13 cellular contexts compared by ENCODE assay signal in genomic region chr20:58708246-58708931, GRCh38. TPM values are rescaled to one million over a fixed set of nuclear protein-coding genes. Genes with fewer than 3 reads are reported as not detected.
DNase-seq lines count a peak whose midpoint lies in the region; ATAC-seq and TF ChIP-seq lines count a peak whose summit lies in the region.
"Had no signal": no experiment of that assay in that cellular context is flagged by ENCODE, and none has a peak within 500 bp of the region (broad histone marks: within the 10 kb centered on the region; RNA-seq: fewer than 3 reads in every experiment).

No MANE protein-coding gene starts in this region.

- no peaks in the 10 kb centered on the region for H3K27me3 ChIP-seq in upper lobe of right lung
- H3K27me3 ChIP-seq: esophagus squamous epithelium had no signal

- ATAC-seq in upper lobe of right lung (no peak), HG02571 (IDR thresholded peaks at IDR 0.05; ENCODE audit: unreplicated experiment) (no peak)
- ATAC-seq: activated CD4-positive, CD25-positive, alpha-beta regulatory T cell treated with anti-CD3 and anti-CD28 coated beads, Interleukin-2, amount 50 U/mL, for 24 hours had no signal

- no peak overlapping the region for H3K4me3 Mint-ChIP-seq in dendritic cell treated with granulocyte-macrophage colony-stimulating factor and Interleukin-4, amounts not matched to agents 40 ng/mL and 50 ng/mL, for 4 days
- H3K4me3 Mint-ChIP-seq in T-helper 2 cell treated with Interferon-gamma antibody and Interleukin-4, amounts not matched to agents 5 μg/mL and 100 μg/mL, for 36 hours, result no peak overlapping the region

- no peaks in the 10 kb centered on the region for H3K4me1 Mint-ChIP-seq in dendritic cell treated with granulocyte-macrophage colony-stimulating factor and Interleukin-4, amounts not matched to agents 40 ng/mL and 50 ng/mL, for 4 days (ENCODE audit: low read depth)
- no peaks in the 10 kb centered on the region for H3K4me1 Mint-ChIP-seq in T-helper 2 cell treated with Interferon-gamma antibody and Interleukin-4, amounts not matched to agents 5 μg/mL and 100 μg/mL, for 36 hours (ENCODE audit: low read depth)

- no peaks in the 10 kb centered on the region for H3K9me3 ChIP-seq in upper lobe of right lung
- H3K9me3 ChIP-seq: esophagus squamous epithelium had no signal

- no peak overlapping the region for H3K27ac ChIP-seq in upper lobe of right lung
- H3K27ac ChIP-seq: esophagus squamous epithelium had no signal

- no peaks in the 10 kb centered on the region for H3K27me3 Mint-ChIP-seq in dendritic cell treated with granulocyte-macrophage colony-stimulating factor and Interleukin-4, amounts not matched to agents 40 ng/mL and 50 ng/mL, for 4 days
- no peaks in the 10 kb centered on the region for H3K27me3 Mint-ChIP-seq in T-helper 2 cell treated with Interferon-gamma antibody and Interleukin-4, amounts not matched to agents 5 μg/mL and 100 μg/mL, for 36 hours (ENCODE audit: low read depth)

- H3K36me3 Mint-ChIP-seq in dendritic cell treated with granulocyte-macrophage colony-stimulating factor and Interleukin-4, amounts not matched to agents 40 ng/mL and 50 ng/mL, for 4 days (ENCODE audit: low read depth), result peaks cover 54% of the 10 kb centered on the region
- H3K36me3 Mint-ChIP-seq in T-helper 2 cell treated with Interferon-gamma antibody and Interleukin-4, amounts not matched to agents 5 μg/mL and 100 μg/mL, for 36 hours (ENCODE audit: low read depth), result peaks cover 9% of the 10 kb centered on the region

- no peaks in the 10 kb centered on the region for H3K9me3 Mint-ChIP-seq in dendritic cell treated with granulocyte-macrophage colony-stimulating factor and Interleukin-4, amounts not matched to agents 40 ng/mL and 50 ng/mL, for 4 days
- H3K9me3 Mint-ChIP-seq in T-helper 2 cell treated with Interferon-gamma antibody and Interleukin-4, amounts not matched to agents 5 μg/mL and 100 μg/mL, for 36 hours, result no peaks in the 10 kb centered on the region

- no peaks in the 10 kb centered on the region for H3K4me1 ChIP-seq in upper lobe of right lung
- H3K4me1 ChIP-seq: esophagus squamous epithelium had no signal

- H3K36me3 ChIP-seq in upper lobe of right lung, result peaks cover 20% of the 10 kb centered on the region

- DNase-seq in activated naive CD4-positive, alpha-beta T cell treated with anti-CD3 and anti-CD28 coated beads, Interleukin-2, amount 50 U/mL, for 16 hours, result peak; percentile 6
- DNase-seq in activated naive CD4-positive, alpha-beta T cell treated with Interleukin-2 at 50 U/mL for 16 hours, result no peak
- DNase-seq in mucosa of gallbladder (ENCODE audit: low spot score) (peak; percentile 9), upper lobe of right lung (peak; percentile 60), NCI-H1105 treated with DMSO at 0.1 percent for 48 hours (lab: John Stamatoyannopoulos, UW) (no peak)
- DNase-seq in T-helper 2 cell treated with Interferon-gamma antibody and Interleukin-4, amounts not matched to agents 5 μg/mL and 100 μg/mL, for 36 hours (ENCODE audit: low spot score), result no peak
- DNase-seq: esophagus squamous epithelium; MM.1S; NCI-H2107; stimulated activated CD4-positive, alpha-beta T cell treated with anti-CD3 and anti-CD28 coated beads, Interleukin-1b, Interleukin-23, amount 100 ng/mL, for 48 hours had no signal

- peak overlapping the region; percentile 24 for H3K27ac Mint-ChIP-seq in dendritic cell treated with granulocyte-macrophage colony-stimulating factor and Interleukin-4, amounts not matched to agents 40 ng/mL and 50 ng/mL, for 4 days
- H3K27ac Mint-ChIP-seq in T-helper 2 cell treated with Interferon-gamma antibody and Interleukin-4, amounts not matched to agents 5 μg/mL and 100 μg/mL, for 36 hours, result no peak overlapping the region

- H3K4me3 ChIP-seq in upper lobe of right lung, result no peak overlapping the region
- H3K4me3 ChIP-seq: esophagus squamous epithelium had no signal

- no peak for TF ChIP-seq CTCF in upper lobe of right lung (IDR thresholded peaks at IDR 0.05)

- intact Hi-C loops in dendritic cell treated with granulocyte-macrophage colony-stimulating factor and Interleukin-4, amounts not matched to agents 40 ng/mL and 50 ng/mL, for 4 days (cut with micrococcal nuclease), result no loop called here
- intact Hi-C loops in upper lobe of right lung (cut with DNase I), result no loop called here

RNA-seq across cellular contexts. Expression of gene NPEPL1, which starts 15.8 kb away (rescaled TPM):
- total RNA-seq in mucosa of gallbladder (39.1 TPM), upper lobe of right lung (41.6 TPM)

RNA-seq across cellular contexts. Expression of gene STX16, which starts 57.3 kb away (rescaled TPM):
- total RNA-seq in mucosa of gallbladder, result 63.7 TPM
- total RNA-seq in upper lobe of right lung, result 57.0 TPM

Comparison
In these comparisons a context has a peak if more than half of its experiments do, and no peak if none do; other contexts are left out.
1. DNase-seq: peak in activated naive CD4-positive, alpha-beta T cell treated with anti-CD3 and anti-CD28 coated beads, Interleukin-2, amount 50 U/mL, for 16 hours (single experiment), mucosa of gallbladder (single experiment) and upper lobe of right lung (single experiment); none in activated naive CD4-positive, alpha-beta T cell treated with Interleukin-2 at 50 U/mL for 16 hours (single experiment), T-helper 2 cell treated with Interferon-gamma antibody and Interleukin-4, amounts not matched to agents 5 μg/mL and 100 μg/mL, for 36 hours (single experiment) and NCI-H1105 treated with DMSO at 0.1 percent for 48 hours (single experiment).